Comparison of ENCODE assay signal across 14 cellular contexts in genomic region chr18:9734189-9734588, GRCh38. TPM values are rescaled to one million over a fixed set of nuclear protein-coding genes. Genes with fewer than 3 reads are reported as not detected.
DNase-seq lines count a peak whose midpoint lies in the region; ATAC-seq, FAIRE-seq and TF ChIP-seq lines count a peak whose summit lies in the region.
"Had no signal": no experiment of that assay in that cellular context is flagged by ENCODE, and none has a peak within 500 bp of the region (broad histone marks: within the 10 kb centered on the region; RNA-seq: fewer than 3 reads in every experiment).

No MANE protein-coding gene starts in this region.

- H3K36me3 ChIP-seq in colonic mucosa, result no peaks in the 10 kb centered on the region

- no peaks in the 10 kb centered on the region for H3K27me3 ChIP-seq in colonic mucosa

- peak overlapping the region; percentile 53 for H3K4me2 ChIP-seq in A549

- TF ChIP-seq RAD21 in A549 (conservative IDR thresholded peaks at IDR 0.05 in 1 of 2, IDR thresholded peaks at IDR 0.05 in 1 of 2) (no peak), Ishikawa (IDR thresholded peaks at IDR 0.05; ENCODE audit: low read depth) (no peak)

- TF ChIP-seq POLR2A in A549 (IDR thresholded peaks at IDR 0.05; ENCODE audit: low read length), result no peak

- intact Hi-C loops in colonic mucosa (cut with DNase I), result no loop called here

- TF ChIP-seq EP300 in A549 (IDR thresholded peaks at IDR 0.05), result no peak
- TF ChIP-seq EP300 in Ishikawa (IDR thresholded peaks at IDR 0.05; ENCODE audit: borderline replicate concordance), result no peak

- peaks cover 66% of the 10 kb centered on the region for H3K4me1 ChIP-seq in A549
- peaks cover 4% of the 10 kb centered on the region for H3K4me1 ChIP-seq in colonic mucosa

- H3K9ac ChIP-seq in colonic mucosa (ENCODE audit: low read depth in 2 of 2, low read length in 2 of 2), result no peak overlapping the region

- H3K9me3 ChIP-seq in A549, result no peaks in the 10 kb centered on the region
- H3K9me3 ChIP-seq in colonic mucosa, result no peaks in the 10 kb centered on the region

- TF ChIP-seq CTCF in A549 (IDR thresholded peaks at IDR 0.05) (no peak), colonic mucosa (IDR thresholded peaks at IDR 0.05) (no peak)

- H3K27ac ChIP-seq in A549 (peak overlapping the region; percentile 22 to 64; a peak in 3 of 6 replicates), colonic mucosa (peak overlapping the region; percentile 43)

- ATAC-seq in A549 (peak; percentile 42 to 57; a peak in 3 of 6 replicates), GM21619 (IDR thresholded peaks at IDR 0.05; ENCODE audit: unreplicated experiment) (no peak)
- ATAC-seq: activated CD8-positive, alpha-beta T cell treated with anti-CD3 and anti-CD28 coated beads, Interleukin-2, amount 10 ng/mL, durations not matched to agents 7 days and 5 days had no signal

- WGBS in A549 (ENCODE audit: missing lambda C conversion rate), result 43% methylated on average over 6 of the region's 9 CpGs

- H3K4me3 ChIP-seq in A549, result no peak overlapping the region
- no peak overlapping the region for H3K4me3 ChIP-seq in colonic mucosa

- DNase-seq in A549 (ENCODE audit: low read depth in 1 of 2, low spot score in 1 of 2) (peak in 1 of 2 experiments; percentile 33), colonic mucosa (peak; percentile 49), lung microvascular endothelial cell (ENCODE audit: low read depth in 2 of 2) (peak; percentile 35 to 46), NCI-H1105 treated with DMSO at 0.1 percent for 48 hours (lab: John Stamatoyannopoulos, UW) (no peak), NCI-H1048 (lab: John Stamatoyannopoulos, UW) (no peak), globus pallidus (ENCODE audit: low spot score) (no peak)
- DNase-seq: activated CD8-positive, alpha-beta T cell treated with anti-CD3 and anti-CD28 coated beads, Interleukin-2, amount 10 ng/mL, durations not matched to agents 7 days and 5 days; activated naive CD4-positive, alpha-beta T cell; HFFc6; occipital lobe; T-helper 9 cell had no signal

- POLR2A ChIA-PET in A549 (lab: Yijun Ruan, JAX), result no interaction called here

- CTCF ChIA-PET in A549 (lab: Yijun Ruan, JAX), result interaction anchor here (0.6 kb wide), 2 partner anchors 158 to 848 kb away, joined by 3 read pairs; no protein-coding TSS in a partner anchor

- FAIRE-seq in A549 (lab: Jason Lieb, UNC), result no peak
- FAIRE-seq: RCC 7860 had no signal

TF ChIP-seq in A549, 52 proteins besides CTCF, POLR2A, EP300 and RAD21:
- TF ChIP-seq CHD2 (IDR thresholded peaks at IDR 0.05; ENCODE audit: low read length, partially characterized antibody) (no peak), MAX (IDR thresholded peaks at IDR 0.05) (no peak), HOXA7 (CRISPR knock-in tag; IDR thresholded peaks at IDR 0.05) (no peak), CEBPB (IDR thresholded peaks at IDR 0.05) (peak; percentile 63 to 81; a peak in 3 of 4 replicates)

TF ChIP-seq in Ishikawa, 13 proteins besides CTCF, POLR2A, EP300 and RAD21:
- TF ChIP-seq TEAD4 (IDR thresholded peaks at IDR 0.05), result no peak
- TF ChIP-seq MAX (IDR thresholded peaks at IDR 0.05), result no peak
- no peak for TF ChIP-seq USF1 (IDR thresholded peaks at IDR 0.05)
- TF ChIP-seq YY1 (IDR thresholded peaks at IDR 0.05; ENCODE audit: low read depth), result no peak
- peak; percentile 79 for TF ChIP-seq CEBPB (IDR thresholded peaks at IDR 0.05)
- no peak for TF ChIP-seq CREB1 (IDR thresholded peaks at IDR 0.05; ENCODE audit: low read depth)
- no peak for TF ChIP-seq EGR1 (IDR thresholded peaks at IDR 0.05)
- TF ChIP-seq FOXM1 (IDR thresholded peaks at IDR 0.05; ENCODE audit: borderline replicate concordance, low read depth), result no peak

RNA-seq across cellular contexts. Expression of gene RAB31, which starts 26.1 kb away (rescaled TPM):
- 46.3 and 49.1 TPM in 2 replicates for polyA plus RNA-seq in A549 (2011; rRNA removed)
- polyA plus RNA-seq in A549 (2012; cell fraction: cytosol; rRNA removed), result 11.2 and 13.8 TPM in 2 replicates
- 11.4 and 19.0 TPM in 2 replicates for polyA plus RNA-seq in A549 (2012; cell fraction: nucleus; rRNA removed)
- 16.9 to 20.5 TPM (median 18.5 TPM) in 3 replicates for polyA plus RNA-seq in A549 (2017; fragmentation: RNase III; extraction: RNeasy Plus Mini Kit Qiagen cat#74134 plus additional on column Dnase treatment)
- polyA minus RNA-seq in A549 (2011; rRNA and poly(A)+ RNA removed), result 25.2 and 33.0 TPM in 2 replicates
- 10 to 100 TPM in 1 of 2 donors, 1 to 10 TPM in 1; 4.7 to 16.0 TPM for total RNA-seq in colonic mucosa
- total RNA-seq in lung microvascular endothelial cell, result 28.8 and 44.0 TPM in 2 replicates
- total RNA-seq: activated CD8-positive, alpha-beta T cell treated with anti-CD3 and anti-CD28 coated beads, Interleukin-2, amount 10 ng/mL, durations not matched to agents 7 days and 5 days had no signal

Comparison
In these comparisons a context has a peak if more than half of its experiments do, and no peak if none do; other contexts are left out.
1. DNase-seq: peak in colonic mucosa (single experiment) and lung microvascular endothelial cell (2 of 2); none in NCI-H1105 treated with DMSO at 0.1 percent for 48 hours (single experiment), NCI-H1048 (single experiment) and globus pallidus (single experiment).